Comparison of ENCODE assay signal across 9 cellular contexts in the genomic region with DNA sequence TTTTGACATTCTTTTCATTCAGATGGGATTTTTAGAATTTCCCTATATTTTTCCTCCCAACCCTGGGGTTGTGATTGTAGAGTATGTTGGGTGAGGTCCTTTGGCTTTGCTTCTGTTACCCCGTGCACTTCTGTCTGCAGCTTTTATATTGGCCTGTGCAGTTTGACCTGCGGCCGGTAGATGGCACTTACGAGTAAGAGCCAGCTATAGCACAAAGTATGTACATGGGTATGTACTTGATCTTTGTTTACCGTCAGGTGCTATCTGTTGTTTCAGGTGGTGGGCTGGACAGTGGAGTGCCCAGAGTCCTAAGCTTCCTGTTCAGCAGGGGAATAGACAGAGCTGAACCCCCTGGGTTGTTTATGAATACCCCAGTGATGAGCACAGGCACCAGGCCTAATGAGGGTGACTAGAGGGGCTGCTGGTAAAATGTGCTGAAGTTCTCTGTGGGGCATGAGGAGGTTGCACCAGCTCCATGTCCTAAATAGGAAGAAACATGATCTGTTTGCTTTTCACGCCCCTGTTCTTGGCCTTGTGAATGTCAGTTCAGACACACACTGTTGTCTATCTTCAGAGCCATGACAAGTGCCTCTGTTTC. TPM values are rescaled to one million over a fixed set of nuclear protein-coding genes. Genes with fewer than 3 reads are reported as not detected.
DNase-seq lines count a peak whose midpoint lies in the region; ATAC-seq, FAIRE-seq and TF ChIP-seq lines count a peak whose summit lies in the region.
"Had no signal": no experiment of that assay in that cellular context is flagged by ENCODE, and none has a peak within 500 bp of the region (broad histone marks: within the 10 kb centered on the region; RNA-seq: fewer than 3 reads in every experiment).

No MANE protein-coding gene starts in this region.

- H3K4me1 ChIP-seq in BE2C (no peaks in the 10 kb centered on the region), mucosa of descending colon (ENCODE audit: low read depth) (no peaks in the 10 kb centered on the region)

- ATAC-seq in HG02798 (IDR thresholded peaks at IDR 0.05; ENCODE audit: poor library complexity, unreplicated experiment): peak; percentile 91
- ATAC-seq in mucosa of descending colon: peak; percentile 67
- ATAC-seq in activated T-cell treated with anti-CD3 and anti-CD28 coated beads, Interleukin-2, amount 50 U/mL, for 4 hours: no peak

- no peak overlapping the region for H3K4me3 ChIP-seq in BE2C (ENCODE audit: low read depth, low read length)
- no peak overlapping the region for H3K4me3 ChIP-seq in bronchial epithelial cell (ENCODE audit: low read depth, low read length)
- no peak overlapping the region for H3K4me3 ChIP-seq in mucosa of descending colon
- H3K4me3 ChIP-seq: skin epidermis had no signal

- FAIRE-seq in GM18507 (lab: Jason Lieb, UNC) (peak; percentile 75), bronchial epithelial cell (lab: Jason Lieb, UNC) (no peak)

- H3K27me3 ChIP-seq in BE2C (no peaks in the 10 kb centered on the region), bronchial epithelial cell (ENCODE audit: control insufficient read depth, insufficient read depth, low read length) (no peaks in the 10 kb centered on the region)

- no peaks in the 10 kb centered on the region for H3K36me3 ChIP-seq in BE2C
- H3K36me3 ChIP-seq in bronchial epithelial cell (ENCODE audit: control insufficient read depth, insufficient read depth, low read length): no peaks in the 10 kb centered on the region
- no peaks in the 10 kb centered on the region for H3K36me3 ChIP-seq in mucosa of descending colon (ENCODE audit: low read depth)

- H3K4me3 Mint-ChIP-seq in activated T-cell treated with anti-CD3 and anti-CD28 coated beads, Interleukin-2, amount 50 U/mL, for 4 hours: no peak overlapping the region

- TF ChIP-seq CTCF in BE2C (IDR thresholded peaks at IDR 0.05; ENCODE audit: low read depth, low read length) (peak; percentile 92), bronchial epithelial cell (IDR thresholded peaks at IDR 0.05; ENCODE audit: insufficient read depth, low read length, severe bottlenecking) (peak; percentile 85), mucosa of descending colon (IDR thresholded peaks at IDR 0.05) (peak; percentile 45)

- no peaks in the 10 kb centered on the region for H3K4me1 Mint-ChIP-seq in activated T-cell treated with anti-CD3 and anti-CD28 coated beads, Interleukin-2, amount 50 U/mL, for 4 hours (ENCODE audit: low read depth)

- no peaks in the 10 kb centered on the region for H3K36me3 Mint-ChIP-seq in activated T-cell treated with anti-CD3 and anti-CD28 coated beads, Interleukin-2, amount 50 U/mL, for 4 hours (ENCODE audit: insufficient read depth)

- peaks cover 4% of the 10 kb centered on the region; the same call in 1 of the 2 replicates for H3K9me3 ChIP-seq in BE2C
- no peaks in the 10 kb centered on the region for H3K9me3 ChIP-seq in mucosa of descending colon

- H3K9me3 Mint-ChIP-seq in activated T-cell treated with anti-CD3 and anti-CD28 coated beads, Interleukin-2, amount 50 U/mL, for 4 hours: peaks cover 17% of the 10 kb centered on the region

- intact Hi-C loops in mucosa of descending colon (cut with DNase I, micrococcal nuclease): no loop called here

- H3K27me3 Mint-ChIP-seq in activated T-cell treated with anti-CD3 and anti-CD28 coated beads, Interleukin-2, amount 50 U/mL, for 4 hours (ENCODE audit: low read depth): peaks cover 2% of the 10 kb centered on the region

- DNase-seq in BE2C: peak; percentile 34
- DNase-seq in GM18507 (ENCODE audit: extremely low spot score, insufficient read length, low read depth): peak; percentile 8
- peak; percentile 23 for DNase-seq in NCI-H2029 treated with DMSO at 0.1 percent for 48 hours (lab: John Stamatoyannopoulos, UW)
- DNase-seq in bronchial epithelial cell (ENCODE audit: low read depth): peak; percentile 49
- peak in 1 of 3 donors; percentile 42 for DNase-seq in mucosa of descending colon
- DNase-seq in activated CD4-positive, CD25-positive, alpha-beta regulatory T cell treated with anti-CD3 and anti-CD28 coated beads, Interleukin-2, amount 50 U/mL, for 72 hours: no peak
- no peak for DNase-seq in activated T-cell treated with anti-CD3 and anti-CD28 coated beads, Interleukin-2, amount 50 U/mL, for 4 hours

RNA-seq across cellular contexts. Expression of gene THUMPD2, which starts 58.9 kb away (rescaled TPM):
- 18.2 TPM for polyA plus RNA-seq in BE2C (2012; ENCODE audit: insufficient read depth, insufficient read length, low read depth)
- total RNA-seq in bronchial epithelial cell (8.8 and 10.3 TPM in 2 replicates), mucosa of descending colon (10 to 100 TPM in 1 of 3 donors, 1 to 10 TPM in 2; 8.4 to 11.4 (median 8.7) TPM)
- 10 to 100 TPM; 12.2 to 14.5 (median 14.0) TPM for total RNA-seq in activated T-cell treated with anti-CD3 and anti-CD28 coated beads, Interleukin-2, amount 50 U/mL, for 4 hours

Comparison
In these comparisons a context has a peak if more than half of its experiments do, and no peak if none do; other contexts are left out.
1. DNase-seq: peak in BE2C (single experiment), GM18507 (single experiment), NCI-H2029 treated with DMSO at 0.1 percent for 48 hours (single experiment) and bronchial epithelial cell (single experiment); none in activated CD4-positive, CD25-positive, alpha-beta regulatory T cell treated with anti-CD3 and anti-CD28 coated beads, Interleukin-2, amount 50 U/mL, for 72 hours (single experiment) and activated T-cell treated with anti-CD3 and anti-CD28 coated beads, Interleukin-2, amount 50 U/mL, for 4 hours (single experiment).
2. ATAC-seq: peak in HG02798 (single experiment) and mucosa of descending colon (single experiment); none in activated T-cell treated with anti-CD3 and anti-CD28 coated beads, Interleukin-2, amount 50 U/mL, for 4 hours (0 of 2).
3. Peak in every context shown above with its lines, with median percentiles within 50 percentile points of each other: CTCF ChIP-seq.